In genomic region chr2:5515693-5516092, GRCh38 we compare ENCODE assay signal across 5 cellular contexts.
"Had no signal": no experiment of that assay in that cellular context is flagged by ENCODE, and none has a peak within 500 bp of the region (broad histone marks: within the 10 kb centered on the region; RNA-seq: fewer than 3 reads in every experiment).

No MANE protein-coding gene starts in this region.

- H3K4me3 ChIP-seq: K562 had no signal

- DNase-seq: IMR-90, KBM-7, KG1 had no signal

- H3K27ac ChIP-seq: HL-60 had no signal
